Comparison of ENCODE assay signal across 11 cellular contexts in the genomic region with DNA sequence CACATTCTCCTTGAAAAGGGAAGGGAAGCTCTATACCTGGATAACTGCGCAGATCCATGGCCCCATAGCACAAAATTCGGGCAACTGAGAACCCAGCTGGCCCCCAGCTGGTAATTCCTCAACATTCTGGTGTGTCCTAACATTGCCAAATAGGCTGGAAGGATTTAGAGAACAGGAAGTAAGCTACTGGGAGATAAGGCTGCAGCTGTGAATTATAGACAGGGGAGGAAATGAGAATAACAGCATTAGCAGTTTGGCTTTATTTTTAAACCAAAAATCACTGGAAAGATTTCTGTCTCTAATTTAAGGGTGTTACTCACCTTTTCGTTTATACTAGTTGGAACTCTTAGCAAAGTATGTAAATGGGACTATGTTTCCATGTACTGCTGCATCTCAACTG.
A peak's percentile ranks its signal among the peaks of the same experiment; 100 is the strongest.
DNase-seq lines count a peak whose midpoint lies in the region; ATAC-seq and TF ChIP-seq lines count a peak whose summit lies in the region.
"Had no signal": no experiment of that assay in that cellular context is flagged by ENCODE, and none has a peak within 500 bp of the region (broad histone marks: within the 10 kb centered on the region; RNA-seq: fewer than 3 reads in every experiment).

No MANE protein-coding gene starts in this region.

- intact Hi-C loops in MCF 10A (cut with micrococcal nuclease), result loop anchor here (10.0 kb wide), 1 partner anchor 175 kb away; no protein-coding TSS in a partner anchor

- H3K4me3 Mint-ChIP-seq in T-helper 17 cell (no peak overlapping the region), MCF 10A (ENCODE audit: unreplicated experiment) (no peak overlapping the region)
- H3K4me3 Mint-ChIP-seq: activated CD8-positive, alpha-beta T cell treated with anti-CD3 and anti-CD28 coated beads, Interleukin-2, amount 10 ng/mL, durations not matched to agents 7 days and 5 days had no signal

- H3K4me1 Mint-ChIP-seq in T-helper 17 cell, result peaks cover 16% of the 10 kb centered on the region
- peaks cover 37% of the 10 kb centered on the region for H3K4me1 Mint-ChIP-seq in MCF 10A (ENCODE audit: insufficient read depth, unreplicated experiment)

- H3K9me3 Mint-ChIP-seq in MCF 10A (ENCODE audit: unreplicated experiment), result no peaks in the 10 kb centered on the region

- H3K27ac ChIP-seq in substantia nigra (ENCODE audit: low read depth, low read length, poor library complexity, severe bottlenecking), result peak overlapping the region; percentile 70
- H3K27ac ChIP-seq: Peyer's patch had no signal

- CTCF ChIA-PET in MCF 10A (lab: Yijun Ruan, JAX), result interaction anchor here (0.7 kb wide), 1 partner anchor 25 kb away, joined by 3 read pairs; no protein-coding TSS in a partner anchor

- TF ChIP-seq CTCF in MCF 10A (IDR thresholded peaks at IDR 0.05; ENCODE audit: unreplicated experiment), result no peak

- H3K27ac Mint-ChIP-seq in T-helper 17 cell (peak overlapping the region; percentile 6), MCF 10A (ENCODE audit: low read depth, unreplicated experiment) (no peak overlapping the region)
- H3K27ac Mint-ChIP-seq: activated CD8-positive, alpha-beta T cell treated with anti-CD3 and anti-CD28 coated beads, Interleukin-2, amount 10 ng/mL, durations not matched to agents 7 days and 5 days had no signal

- DNase-seq in HuH-7 (ENCODE audit: low spot score), result peak; percentile 40
- DNase-seq in T-helper 17 cell, result no peak
- DNase-seq in foreskin melanocyte, result peak; percentile 16
- DNase-seq in substantia nigra (lab: John Stamatoyannopoulos, UW), result no peak
- no peak for DNase-seq in MCF 10A (ENCODE audit: unreplicated experiment)
- no peak for DNase-seq in NCI-H128 (lab: John Stamatoyannopoulos, UW; ENCODE audit: unreplicated experiment)
- DNase-seq: activated CD8-positive, alpha-beta T cell treated with anti-CD3 and anti-CD28 coated beads, Interleukin-2, amount 10 ng/mL, durations not matched to agents 7 days and 5 days; NCI-H1092; Peyer's patch had no signal

- no TSS peak for BruUV-seq in MCF 10A (replicated peaks; lab: Mats Ljungman, UMichigan)

- H3K36me3 Mint-ChIP-seq in T-helper 17 cell (ENCODE audit: low read depth) (peaks cover 5% of the 10 kb centered on the region), MCF 10A (ENCODE audit: insufficient read depth, unreplicated experiment) (peaks cover 14% of the 10 kb centered on the region)

- no peaks in the 10 kb centered on the region for H3K9me3 ChIP-seq in T-helper 17 cell (ENCODE audit: control insufficient read depth, low read length, poor library complexity, severe bottlenecking)
- H3K9me3 ChIP-seq: Peyer's patch had no signal

- no peaks in the 10 kb centered on the region for H3K27me3 Mint-ChIP-seq in T-helper 17 cell
- H3K27me3 Mint-ChIP-seq in MCF 10A (ENCODE audit: insufficient read depth, unreplicated experiment), result no peaks in the 10 kb centered on the region

- ATAC-seq in T-helper 17 cell (no peak), GM21737 (IDR thresholded peaks at IDR 0.05; ENCODE audit: unreplicated experiment) (no peak), HG03039 (IDR thresholded peaks at IDR 0.05; ENCODE audit: unreplicated experiment) (no peak)
- ATAC-seq: activated CD8-positive, alpha-beta T cell treated with anti-CD3 and anti-CD28 coated beads, Interleukin-2, amount 10 ng/mL, durations not matched to agents 7 days and 5 days had no signal

- POLR2A ChIA-PET in MCF 10A (lab: Yijun Ruan, JAX), result no interaction called here

Comparison
In these comparisons a context has a peak if more than half of its experiments do, and no peak if none do; other contexts are left out.
1. DNase-seq: peak in HuH-7 (single experiment) and foreskin melanocyte (single experiment); none in T-helper 17 cell (0 of 3), substantia nigra (0 of 49), MCF 10A (single experiment) and NCI-H128 (single experiment).